ENCODE assay signal across 8 cellular contexts in the genomic region with DNA sequence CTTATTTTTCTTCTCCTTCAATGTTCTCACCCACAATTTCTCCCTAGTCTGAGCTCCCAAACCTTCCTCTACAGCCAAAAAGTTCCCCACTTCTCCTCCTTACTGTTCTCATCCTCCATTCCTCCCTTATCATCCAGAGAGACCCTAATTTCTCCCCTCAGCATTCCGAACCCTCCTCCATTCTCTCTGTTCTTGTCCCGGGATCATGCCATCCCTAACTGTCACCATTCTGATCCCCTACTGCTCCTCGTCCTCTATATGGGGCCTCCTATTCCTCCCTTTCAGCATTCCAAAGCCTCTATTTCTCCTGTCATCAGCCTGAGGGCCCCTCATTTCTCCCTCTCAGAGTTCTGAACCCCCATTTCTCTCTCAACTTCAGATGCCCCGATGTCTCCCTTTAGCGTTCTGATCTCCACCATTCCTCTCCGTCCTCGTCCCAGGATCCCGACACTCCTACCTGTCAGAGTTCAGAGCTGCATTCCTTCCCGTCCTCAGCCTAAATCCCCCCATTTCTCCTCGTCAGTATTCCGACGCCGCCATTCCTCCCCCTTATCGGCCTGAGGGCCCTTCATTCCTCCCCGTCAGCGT. TPM values are rescaled to one million over a fixed set of nuclear protein-coding genes. Genes with fewer than 3 reads are reported as not detected.
A peak's percentile ranks its signal among the peaks of the same experiment; 100 is the strongest.
DNase-seq lines count a peak whose midpoint lies in the region; ATAC-seq and TF ChIP-seq lines count a peak whose summit lies in the region.

No MANE protein-coding gene starts in this region.

- H3K4me3 ChIP-seq in HL-60 (replicated peaks; ENCODE audit: insufficient read depth, low read length) = peak overlapping the region; percentile 90
- H3K4me3 ChIP-seq in iPS-18a (ENCODE audit: low read length) = peak overlapping the region; percentile 99

- H3K27me3 ChIP-seq in HL-60 (ENCODE audit: insufficient read depth, poor library complexity, severe bottlenecking) (no peaks in the 10 kb centered on the region), iPS-18a (ENCODE audit: control insufficient read depth, insufficient read depth, low read length) (no peaks in the 10 kb centered on the region)

- H3K4me1 Mint-ChIP-seq in activated T-helper 2 cell treated with anti-CD3 and anti-CD28 coated beads, Interferon-gamma antibody, Interleukin-2, Interleukin-4, amounts not matched to agents 10 μg/mL and 5 μg/mL and 100 μg/mL, durations not matched to agents 14 hours and 24 hours and 36 hours (ENCODE audit: low read depth) = peaks cover 30% of the 10 kb centered on the region
- peaks cover 42 to 60% of the 10 kb centered on the region in 2 donors for H3K4me1 Mint-ChIP-seq in stimulated activated naive B cell treated with anti-CD40 and anti-IgM and Interleukin-4, amounts not matched to agents 10 μg/mL and 1 μg/mL and 100 μg/mL, for 72 hours

- peaks cover 82% of the 10 kb centered on the region for H3K36me3 Mint-ChIP-seq in activated T-helper 2 cell treated with anti-CD3 and anti-CD28 coated beads, Interferon-gamma antibody, Interleukin-2, Interleukin-4, amounts not matched to agents 10 μg/mL and 5 μg/mL and 100 μg/mL, durations not matched to agents 14 hours and 24 hours and 36 hours (ENCODE audit: low read depth)
- H3K36me3 Mint-ChIP-seq in stimulated activated naive B cell treated with anti-CD40 and anti-IgM and Interleukin-4, amounts not matched to agents 10 μg/mL and 1 μg/mL and 100 μg/mL, for 72 hours = peaks cover 55 to 71% of the 10 kb centered on the region in 2 donors

- in situ Hi-C loops in G401 (cut with HindIII; ENCODE audit: low sequenced_read_pairs) = no loop called here
- in situ Hi-C loops in KBM-7 (cut with MboI; ENCODE audit: low pct_unique_long_range_greater_than_20kb, low sequenced_read_pairs) = no loop called here

- H3K27ac ChIP-seq in HL-60 (replicated peaks) = peak overlapping the region; percentile 76
- peak overlapping the region; percentile 75 for H3K27ac ChIP-seq in iPS-18a (ENCODE audit: low read length)

- ATAC-seq in stimulated activated naive B cell treated with anti-CD40 and anti-IgM and Interleukin-4, amounts not matched to agents 10 μg/mL and 1 μg/mL and 100 μg/mL, for 72 hours (replicated peaks) = no peak

- intact Hi-C loops in activated T-helper 2 cell treated with anti-CD3 and anti-CD28 coated beads, Interferon-gamma antibody, Interleukin-2, Interleukin-4, amounts not matched to agents 10 μg/mL and 5 μg/mL and 100 μg/mL, durations not matched to agents 14 hours and 24 hours and 36 hours (cut with micrococcal nuclease) = loop anchor here (1.0 to 10.0 kb wide), 9 partner anchors 14 to 1746 kb away; partner anchors contain the start of genes ACAA2, CFAP53, CTIF and RPL17

- H3K27ac Mint-ChIP-seq in activated T-helper 2 cell treated with anti-CD3 and anti-CD28 coated beads, Interferon-gamma antibody, Interleukin-2, Interleukin-4, amounts not matched to agents 10 μg/mL and 5 μg/mL and 100 μg/mL, durations not matched to agents 14 hours and 24 hours and 36 hours = peak overlapping the region; percentile 90
- H3K27ac Mint-ChIP-seq in stimulated activated naive B cell treated with anti-CD40 and anti-IgM and Interleukin-4, amounts not matched to agents 10 μg/mL and 1 μg/mL and 100 μg/mL, for 72 hours = peak overlapping the region; percentile 97

- peak overlapping the region; percentile 88 for H3K4me3 Mint-ChIP-seq in activated T-helper 2 cell treated with anti-CD3 and anti-CD28 coated beads, Interferon-gamma antibody, Interleukin-2, Interleukin-4, amounts not matched to agents 10 μg/mL and 5 μg/mL and 100 μg/mL, durations not matched to agents 14 hours and 24 hours and 36 hours (ENCODE audit: low read depth)
- peak overlapping the region; percentile 96 to 97 for H3K4me3 Mint-ChIP-seq in stimulated activated naive B cell treated with anti-CD40 and anti-IgM and Interleukin-4, amounts not matched to agents 10 μg/mL and 1 μg/mL and 100 μg/mL, for 72 hours

- H3K9me3 ChIP-seq in iPS-18a (ENCODE audit: control insufficient read depth, low read depth, low read length) = no peaks in the 10 kb centered on the region

- no peaks in the 10 kb centered on the region for H3K9me3 Mint-ChIP-seq in activated T-helper 2 cell treated with anti-CD3 and anti-CD28 coated beads, Interferon-gamma antibody, Interleukin-2, Interleukin-4, amounts not matched to agents 10 μg/mL and 5 μg/mL and 100 μg/mL, durations not matched to agents 14 hours and 24 hours and 36 hours
- H3K9me3 Mint-ChIP-seq in stimulated activated naive B cell treated with anti-CD40 and anti-IgM and Interleukin-4, amounts not matched to agents 10 μg/mL and 1 μg/mL and 100 μg/mL, for 72 hours = no peaks in the 10 kb centered on the region

- no peak for DNase-seq in HL-60 (ENCODE audit: low read depth in 1 of 2, low spot score in 1 of 2)
- DNase-seq in activated T-helper 2 cell treated with anti-CD3 and anti-CD28 coated beads, Interferon-gamma antibody, Interleukin-2, Interleukin-4, amounts not matched to agents 10 μg/mL and 5 μg/mL and 100 μg/mL, durations not matched to agents 14 hours and 24 hours and 36 hours (ENCODE audit: low spot score) = no peak
- DNase-seq in stimulated activated naive B cell treated with anti-CD40 and anti-IgM and Interleukin-4, amounts not matched to agents 10 μg/mL and 1 μg/mL and 100 μg/mL, for 72 hours = no peak
- no peak for DNase-seq in G401 (ENCODE audit: low spot score)
- no peak for DNase-seq in NCI-H1436 treated with DMSO at 0.1 percent for 48 hours (lab: John Stamatoyannopoulos, UW)
- no peak for DNase-seq in KBM-7
- DNase-seq in SW480 (ENCODE audit: low spot score) = no peak

- peak overlapping the region; percentile 85 for H3K9ac ChIP-seq in iPS-18a (ENCODE audit: low read length)

- H3K36me3 ChIP-seq in iPS-18a (ENCODE audit: control insufficient read depth, low read depth, low read length) = peaks cover 41% of the 10 kb centered on the region

- peaks cover 4% of the 10 kb centered on the region for H3K4me1 ChIP-seq in iPS-18a (ENCODE audit: control insufficient read depth, low read depth, low read length)

- no peaks in the 10 kb centered on the region for H3K27me3 Mint-ChIP-seq in activated T-helper 2 cell treated with anti-CD3 and anti-CD28 coated beads, Interferon-gamma antibody, Interleukin-2, Interleukin-4, amounts not matched to agents 10 μg/mL and 5 μg/mL and 100 μg/mL, durations not matched to agents 14 hours and 24 hours and 36 hours (ENCODE audit: low read depth)
- no peaks in the 10 kb centered on the region for H3K27me3 Mint-ChIP-seq in stimulated activated naive B cell treated with anti-CD40 and anti-IgM and Interleukin-4, amounts not matched to agents 10 μg/mL and 1 μg/mL and 100 μg/mL, for 72 hours

- no peak for TF ChIP-seq CTCF in HL-60 (IDR thresholded peaks at IDR 0.05; ENCODE audit: insufficient read depth, low read length)

RNA-seq across cellular contexts. Expression of gene MBD1, which starts 0.5 kb away (rescaled TPM):
- 78.4 and 79.7 TPM in 2 replicates for total RNA-seq in activated T-helper 2 cell treated with anti-CD3 and anti-CD28 coated beads, Interferon-gamma antibody, Interleukin-2, Interleukin-4, amounts not matched to agents 10 μg/mL and 5 μg/mL and 100 μg/mL, durations not matched to agents 14 hours and 24 hours and 36 hours
- 48.2 and 49.7 TPM in 2 replicates for total RNA-seq in G401 (2014; rRNA removed; shearing (Covaris generic))

RNA-seq across cellular contexts. Expression of gene CXXC1, which starts 6.7 kb away (rescaled TPM):
- 94.9 and 101 TPM in 2 replicates for total RNA-seq in activated T-helper 2 cell treated with anti-CD3 and anti-CD28 coated beads, Interferon-gamma antibody, Interleukin-2, Interleukin-4, amounts not matched to agents 10 μg/mL and 5 μg/mL and 100 μg/mL, durations not matched to agents 14 hours and 24 hours and 36 hours
- total RNA-seq in G401 (2014; rRNA removed; shearing (Covaris generic)) = 74.3 and 88.3 TPM in 2 replicates

RNA-seq across cellular contexts. Expression of gene CFAP53, which starts 14.5 kb away (rescaled TPM):
- total RNA-seq in activated T-helper 2 cell treated with anti-CD3 and anti-CD28 coated beads, Interferon-gamma antibody, Interleukin-2, Interleukin-4, amounts not matched to agents 10 μg/mL and 5 μg/mL and 100 μg/mL, durations not matched to agents 14 hours and 24 hours and 36 hours = 0.25 and 0.51 TPM in 2 replicates
- not detected in 2 replicates for total RNA-seq in G401 (2014; rRNA removed; shearing (Covaris generic))
